26 cellular contexts compared by ENCODE assay signal in the genomic region with DNA sequence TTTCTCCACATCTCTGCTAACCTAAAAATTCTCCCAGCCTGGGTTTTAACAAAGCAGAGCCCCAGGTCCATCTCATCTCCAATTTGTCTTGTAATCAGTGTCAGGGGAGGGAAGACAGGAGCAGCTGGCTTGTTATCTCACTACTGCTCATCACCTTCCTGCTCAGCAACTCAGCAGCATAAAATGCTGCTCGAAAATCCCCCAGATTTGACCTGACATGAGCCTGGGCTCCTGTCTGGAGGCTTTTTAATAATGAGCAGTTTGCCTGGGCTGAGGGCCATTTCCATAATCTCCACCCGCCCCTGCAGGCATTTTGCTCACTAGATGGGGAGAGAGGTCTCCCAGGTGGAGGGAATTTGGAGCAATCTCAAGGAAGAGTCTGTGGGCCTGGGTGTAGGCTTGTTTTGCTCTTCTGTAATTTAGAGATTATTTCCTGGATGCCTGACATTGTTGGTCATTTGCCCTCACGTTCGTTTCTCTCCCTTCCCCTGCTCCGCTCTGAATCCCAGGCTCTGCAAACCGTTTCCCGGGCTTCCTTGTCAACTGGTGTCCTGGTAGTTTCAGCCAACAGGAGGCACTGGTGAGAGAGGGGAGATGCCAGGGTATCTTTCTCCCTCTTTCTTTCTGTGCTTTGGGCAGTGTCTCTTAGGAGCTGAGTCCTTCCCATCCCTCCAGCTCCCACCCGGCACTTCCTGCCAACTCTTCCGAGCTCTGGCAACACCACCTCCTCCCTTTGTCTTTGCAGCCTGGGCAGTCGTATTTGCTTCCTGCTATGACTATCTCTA.
"Had no signal": no experiment of that assay in that cellular context is flagged by ENCODE, and none has a peak within 500 bp of the region (broad histone marks: within the 10 kb centered on the region; RNA-seq: fewer than 3 reads in every experiment).

No MANE protein-coding gene starts in this region.

- ATAC-seq: activated CD4-positive, alpha-beta T cell treated with anti-CD3 and anti-CD28 coated beads for 36 hours; activated T-cell treated with anti-CD3 and anti-CD28 coated beads, Interleukin-2, amount 50 U/mL, for 4 hours; heart left ventricle; left lung; natural killer cell treated with Interleukin-12 subunit alpha and Interleukin-12 subunit beta and Interleukin-15 and Interleukin-18, amount 100 ng/mL, for 72 hours; T-cell had no signal

- H3K4me1 ChIP-seq: adrenal gland, ascending aorta, colonic mucosa, heart left ventricle, left lung, spleen, upper lobe of left lung had no signal

- H3K27ac ChIP-seq: adrenal gland, ascending aorta, colonic mucosa, dorsolateral prefrontal cortex, epithelial cell of prostate, heart left ventricle, left lung, spleen, thoracic aorta, upper lobe of left lung had no signal

- FAIRE-seq: TTC549 had no signal

- H3K27me3 ChIP-seq: adrenal gland, ascending aorta, colonic mucosa, upper lobe of left lung had no signal

- H3K36me3 ChIP-seq: adrenal gland, ascending aorta, colonic mucosa, heart left ventricle, left lung, spleen, thoracic aorta, upper lobe of left lung had no signal

- H3K4me3 ChIP-seq: adrenal gland, ascending aorta, colonic mucosa, heart left ventricle, left lung, spleen, thoracic aorta, upper lobe of left lung had no signal

- H3K9me3 ChIP-seq: adrenal gland, ascending aorta, colonic mucosa, heart left ventricle, left lung, spleen, thoracic aorta, upper lobe of left lung had no signal

- DNase-seq: activated B cell treated with CpG ODN at 0.5 μM for 24 hours; activated CD4-positive, alpha-beta T cell treated with anti-CD3 and anti-CD28 coated beads for 36 hours; activated CD4-positive, alpha-beta T cell treated with anti-CD3 and anti-CD28 coated beads, Interleukin-2, amount 50 U/mL, for 4 hours; activated CD8-positive, alpha-beta memory T cell treated with anti-CD3 and anti-CD28 coated beads for 24 hours; activated CD8-positive, alpha-beta memory T cell treated with anti-CD3 and anti-CD28 coated beads, Interleukin-2, amount 50 U/mL, for 4 hours; activated naive CD4-positive, alpha-beta T cell; activated T-cell treated with anti-CD3 and anti-CD28 coated beads, Interleukin-2, amount 50 U/mL, for 4 hours; adrenal gland; central memory CD4-positive, alpha-beta T cell; colonic mucosa; dorsolateral prefrontal cortex; heart left ventricle; left lung; midbrain; nucleus accumbens; posterior cingulate gyrus; spleen; stimulated activated CD4-positive, alpha-beta T cell treated with anti-CD3 and anti-CD28 coated beads, Interleukin-4, amount 100 ng/mL, for 1 hour; stimulated activated naive CD4-positive, alpha-beta T cell treated with Interleukin-2 at 50 U/mL for 16 hours; T-cell; upper lobe of left lung had no signal
